Comparison of ENCODE assay signal across 10 cellular contexts in genomic region chr17:39867891-39868553, GRCh38. TPM values are rescaled to one million over a fixed set of nuclear protein-coding genes. Genes with fewer than 3 reads are reported as not detected.
DNase-seq lines count a peak whose midpoint lies in the region; ATAC-seq, FAIRE-seq and TF ChIP-seq lines count a peak whose summit lies in the region.
"Had no signal": no experiment of that assay in that cellular context is flagged by ENCODE, and none has a peak within 500 bp of the region (broad histone marks: within the 10 kb centered on the region; RNA-seq: fewer than 3 reads in every experiment).

A gene with protein sequence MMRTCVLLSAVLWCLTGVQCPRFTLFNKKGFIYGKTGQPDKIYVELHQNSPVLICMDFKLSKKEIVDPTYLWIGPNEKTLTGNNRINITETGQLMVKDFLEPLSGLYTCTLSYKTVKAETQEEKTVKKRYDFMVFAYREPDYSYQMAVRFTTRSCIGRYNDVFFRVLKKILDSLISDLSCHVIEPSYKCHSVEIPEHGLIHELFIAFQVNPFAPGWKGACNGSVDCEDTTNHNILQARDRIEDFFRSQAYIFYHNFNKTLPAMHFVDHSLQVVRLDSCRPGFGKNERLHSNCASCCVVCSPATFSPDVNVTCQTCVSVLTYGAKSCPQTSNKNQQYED (plus strand): TSS chr17:39868202. CDS start chr17:39868355, 153 bp downstream.

- H3K9me3 Mint-ChIP-seq in T-helper 2 cell treated with Interferon-gamma antibody and Interleukin-4, amounts not matched to agents 5 μg/mL and 100 μg/mL, for 36 hours: peaks cover 3% of the 10 kb centered on the region
- no peaks in the 10 kb centered on the region for H3K9me3 Mint-ChIP-seq in activated naive CD8-positive, alpha-beta T cell treated with anti-CD3 and anti-CD28 coated beads, Interleukin-2, amount 10 ng/mL, durations not matched to agents 7 days and 5 days

- no peaks in the 10 kb centered on the region for H3K27me3 ChIP-seq in right lobe of liver

- no peaks in the 10 kb centered on the region for H3K9me3 ChIP-seq in right lobe of liver

- H3K36me3 ChIP-seq in right lobe of liver: no peaks in the 10 kb centered on the region

- in situ Hi-C loops in G401 (cut with HindIII; ENCODE audit: low sequenced_read_pairs): no loop called here

- H3K27ac Mint-ChIP-seq in T-helper 2 cell treated with Interferon-gamma antibody and Interleukin-4, amounts not matched to agents 5 μg/mL and 100 μg/mL, for 36 hours: peak within 1 kb of the TSS; percentile 82
- peak within 1 kb of the TSS; percentile 73 for H3K27ac Mint-ChIP-seq in activated naive CD8-positive, alpha-beta T cell treated with anti-CD3 and anti-CD28 coated beads, Interleukin-2, amount 10 ng/mL, durations not matched to agents 7 days and 5 days

- no peaks in the 10 kb centered on the region for H3K36me3 Mint-ChIP-seq in T-helper 2 cell treated with Interferon-gamma antibody and Interleukin-4, amounts not matched to agents 5 μg/mL and 100 μg/mL, for 36 hours (ENCODE audit: low read depth)
- H3K36me3 Mint-ChIP-seq in activated naive CD8-positive, alpha-beta T cell treated with anti-CD3 and anti-CD28 coated beads, Interleukin-2, amount 10 ng/mL, durations not matched to agents 7 days and 5 days: peaks cover 3% of the 10 kb centered on the region

- H3K27me3 Mint-ChIP-seq in T-helper 2 cell treated with Interferon-gamma antibody and Interleukin-4, amounts not matched to agents 5 μg/mL and 100 μg/mL, for 36 hours (ENCODE audit: low read depth): no peaks in the 10 kb centered on the region
- peaks cover 2% of the 10 kb centered on the region for H3K27me3 Mint-ChIP-seq in activated naive CD8-positive, alpha-beta T cell treated with anti-CD3 and anti-CD28 coated beads, Interleukin-2, amount 10 ng/mL, durations not matched to agents 7 days and 5 days

- no peak for TF ChIP-seq CTCF in right lobe of liver (IDR thresholded peaks at IDR 0.05)

- no peak; the same call in 1 of the 2 replicates for TF ChIP-seq POLR2A in GM12892 (IDR thresholded peaks at IDR 0.05; ENCODE audit: low read depth, low read length)
- TF ChIP-seq POLR2A in right lobe of liver (IDR thresholded peaks at IDR 0.05): no peak
- TF ChIP-seq POLR2A in H54 (IDR thresholded peaks at IDR 0.05; ENCODE audit: low read depth, low read length): no peak

- no peak for FAIRE-seq in GM12892 (lab: Jason Lieb, UNC)
- no peak for FAIRE-seq in H54 (lab: Jason Lieb, UNC)

- intact Hi-C loops in right lobe of liver (cut with DNase I): no loop called here

- H3K4me3 Mint-ChIP-seq in T-helper 2 cell treated with Interferon-gamma antibody and Interleukin-4, amounts not matched to agents 5 μg/mL and 100 μg/mL, for 36 hours: peak within 1 kb of the TSS; percentile 65
- H3K4me3 Mint-ChIP-seq in activated naive CD8-positive, alpha-beta T cell treated with anti-CD3 and anti-CD28 coated beads, Interleukin-2, amount 10 ng/mL, durations not matched to agents 7 days and 5 days: peak within 1 kb of the TSS; percentile 68

- no peak within 1 kb of the TSS for H3K4me3 ChIP-seq in right lobe of liver

- H3K4me1 ChIP-seq in right lobe of liver: no peaks in the 10 kb centered on the region

- POLR2A ChIA-PET in activated naive CD8-positive, alpha-beta T cell treated with anti-CD3 and anti-CD28 coated beads, Interleukin-2, amount 10 ng/mL, durations not matched to agents 7 days and 5 days (lab: Charles Lee): no interaction called here

- DNase-seq in GM12892 (ENCODE audit: insufficient read length) (peak; percentile 24), G401 (ENCODE audit: low spot score) (no peak), NCI-H1092 (lab: John Stamatoyannopoulos, UW) (no peak), right lobe of liver (no peak), H54 (ENCODE audit: insufficient read length, low spot score) (no peak)
- DNase-seq in T-helper 2 cell treated with Interferon-gamma antibody and Interleukin-4, amounts not matched to agents 5 μg/mL and 100 μg/mL, for 36 hours (ENCODE audit: low spot score): peak; percentile 25
- peak; percentile 62 for DNase-seq in activated naive CD8-positive, alpha-beta T cell treated with anti-CD3 and anti-CD28 coated beads, Interleukin-2, amount 10 ng/mL, durations not matched to agents 7 days and 5 days
- DNase-seq in stimulated activated CD4-positive, alpha-beta T cell treated with anti-CD3 and anti-CD28 coated beads, Interleukin-2, amount 100 ng/mL, for 48 hours: peak; percentile 47 to 52
- DNase-seq: DMS153, mesendoderm had no signal

- 29% methylated on average over 44 of the region's 67 CpGs for WGBS in right lobe of liver (ENCODE audit: insufficient coverage, low coverage, low lambda C conversion rate, missing lambda C conversion rate)

- no peak for ATAC-seq in activated naive CD8-positive, alpha-beta T cell treated with anti-CD3 and anti-CD28 coated beads, Interleukin-2, amount 10 ng/mL, durations not matched to agents 7 days and 5 days (ENCODE audit: low read depth)
- ATAC-seq in right lobe of liver: no peak

- H3K4me1 Mint-ChIP-seq in T-helper 2 cell treated with Interferon-gamma antibody and Interleukin-4, amounts not matched to agents 5 μg/mL and 100 μg/mL, for 36 hours (ENCODE audit: low read depth): peaks cover 38% of the 10 kb centered on the region
- H3K4me1 Mint-ChIP-seq in activated naive CD8-positive, alpha-beta T cell treated with anti-CD3 and anti-CD28 coated beads, Interleukin-2, amount 10 ng/mL, durations not matched to agents 7 days and 5 days: peaks cover 37% of the 10 kb centered on the region

- H3K27ac ChIP-seq in right lobe of liver: no peak within 1 kb of the TSS

RNA-seq across cellular contexts. Expression of the gene that starts here (rescaled TPM):
- polyA plus RNA-seq in GM12892 (2012; ENCODE audit: missing spikeins): 3.1 TPM
- under 1 TPM in 1 of 2 experiments, not detected in 1; 0.14 TPM for total RNA-seq in activated naive CD8-positive, alpha-beta T cell treated with anti-CD3 and anti-CD28 coated beads, Interleukin-2, amount 10 ng/mL, durations not matched to agents 7 days and 5 days
- not detected in 2 replicates for total RNA-seq in G401 (2014; rRNA removed; shearing (Covaris generic))
- total RNA-seq in right lobe of liver: not detected

Comparison
In these comparisons a context has a peak if more than half of its experiments do, and no peak if none do; other contexts are left out.
1. Peak in DNase-seq in activated naive CD8-positive, alpha-beta T cell treated with anti-CD3 and anti-CD28 coated beads, Interleukin-2, amount 10 ng/mL, durations not matched to agents 7 days and 5 days; RNA of the gene not detected or under 1 TPM.
2. DNase-seq: peak in GM12892 (single experiment), T-helper 2 cell treated with Interferon-gamma antibody and Interleukin-4, amounts not matched to agents 5 μg/mL and 100 μg/mL, for 36 hours (single experiment) and stimulated activated CD4-positive, alpha-beta T cell treated with anti-CD3 and anti-CD28 coated beads, Interleukin-2, amount 100 ng/mL, for 48 hours (2 of 2); none in G401 (single experiment), NCI-H1092 (single experiment), right lobe of liver (0 of 3) and H54 (single experiment).